ENCODE assay signal across 9 cellular contexts in the genomic region with DNA sequence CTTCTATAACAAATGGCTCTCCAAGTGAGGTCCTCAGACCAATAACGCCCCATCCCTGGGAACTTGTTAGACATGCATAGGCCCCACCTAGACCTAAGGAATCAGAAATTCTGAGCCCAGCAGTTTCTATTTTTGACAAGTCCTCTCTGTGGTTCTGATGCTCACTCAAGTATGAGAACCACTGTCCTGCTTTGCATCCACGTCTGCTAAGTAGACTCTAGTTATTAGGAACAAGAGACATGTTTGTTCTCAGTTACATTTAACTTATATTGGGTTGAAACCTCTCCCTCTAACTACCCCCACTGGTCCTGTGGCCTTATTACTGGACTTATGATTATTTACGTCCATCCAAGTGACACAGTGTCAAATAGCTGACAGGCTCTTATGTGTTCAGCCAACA.
DNase-seq lines count a peak whose midpoint lies in the region; ATAC-seq lines count a peak whose summit lies in the region.
"Had no signal": no experiment of that assay in that cellular context is flagged by ENCODE, and none has a peak within 500 bp of the region (broad histone marks: within the 10 kb centered on the region; RNA-seq: fewer than 3 reads in every experiment).

No MANE protein-coding gene starts in this region.

- WGBS in neuronal stem cell (ENCODE audit: extremely low coverage in 2 of 2, insufficient read length in 2 of 2, insufficient replicate concordance in 1 of 2), 2 donors, result no CpG with 5 or more reads among the region's 3 CpGs

- H3K4me3 Mint-ChIP-seq in activated CD8-positive, alpha-beta T cell treated with anti-CD3 and anti-CD28 coated beads, Interleukin-2, amount 10 ng/mL, durations not matched to agents 7 days and 5 days, result no peak overlapping the region

- H2BK5ac ChIP-seq in neuronal stem cell (ENCODE audit: low read length), result no peak overlapping the region

- no peak overlapping the region for H2BK120ac ChIP-seq in neuronal stem cell (ENCODE audit: low read depth, low read length)

- H3K27me3 Mint-ChIP-seq in activated CD8-positive, alpha-beta T cell treated with anti-CD3 and anti-CD28 coated beads, Interleukin-2, amount 10 ng/mL, durations not matched to agents 7 days and 5 days (ENCODE audit: low read depth), result peaks cover 3% of the 10 kb centered on the region

- no peak overlapping the region for H2AK5ac ChIP-seq in neuronal stem cell (ENCODE audit: low read depth, low read length)

- H3K4me2 ChIP-seq in neuronal stem cell (ENCODE audit: insufficient read depth, low read length, poor library complexity, severe bottlenecking), result no peak overlapping the region

- H3K4me3 ChIP-seq in neuronal stem cell (ENCODE audit: low read length in 2 of 2), result no peak overlapping the region

- no peaks in the 10 kb centered on the region for H3K27me3 ChIP-seq in neuronal stem cell (ENCODE audit: control insufficient read depth in 3 of 3, insufficient read depth in 3 of 3, low read depth in 1 of 3, low read length in 3 of 3)

- H2BK15ac ChIP-seq in neuronal stem cell (ENCODE audit: low read length), result no peak overlapping the region

- no peak for DNase-seq in KBM-7
- no peak for DNase-seq in activated CD8-positive, alpha-beta T cell treated with anti-CD3 and anti-CD28 coated beads, Interleukin-2, amount 10 ng/mL, durations not matched to agents 7 days and 5 days
- no peak for DNase-seq in middle frontal gyrus (ENCODE audit: extremely low spot score, low spot score)
- DNase-seq in neuronal stem cell (ENCODE audit: low spot score), result no peak
- DNase-seq: NCI-H2029 treated with DMSO at 0.1 percent for 48 hours, retina had no signal

- no peaks in the 10 kb centered on the region for H3K4me1 ChIP-seq in neuronal stem cell (ENCODE audit: control insufficient read depth in 2 of 2, insufficient read depth in 1 of 2, low read depth in 1 of 2, low read length in 2 of 2)

- no peaks in the 10 kb centered on the region for H3K9me3 Mint-ChIP-seq in activated CD8-positive, alpha-beta T cell treated with anti-CD3 and anti-CD28 coated beads, Interleukin-2, amount 10 ng/mL, durations not matched to agents 7 days and 5 days (ENCODE audit: insufficient read depth)

- no peak overlapping the region for H4K91ac ChIP-seq in neuronal stem cell (ENCODE audit: low read depth, low read length, poor library complexity)

- H3K36me3 Mint-ChIP-seq in activated CD8-positive, alpha-beta T cell treated with anti-CD3 and anti-CD28 coated beads, Interleukin-2, amount 10 ng/mL, durations not matched to agents 7 days and 5 days (ENCODE audit: low read depth), result no peaks in the 10 kb centered on the region

- H3K36me3 ChIP-seq in neuronal stem cell (replicated peaks in 1 of 2; ENCODE audit: control insufficient read depth in 2 of 2, insufficient read depth in 2 of 2, low read length in 2 of 2), result no peaks in the 10 kb centered on the region

- no peak overlapping the region for H3K27ac ChIP-seq in neuronal stem cell (replicated peaks; ENCODE audit: low read length)

- no peak overlapping the region for H3K9ac ChIP-seq in neuronal stem cell (ENCODE audit: low read depth, low read length, poor library complexity)

- H2BK12ac ChIP-seq in neuronal stem cell (ENCODE audit: low read length), result no peak overlapping the region

- H3K27ac Mint-ChIP-seq in activated CD8-positive, alpha-beta T cell treated with anti-CD3 and anti-CD28 coated beads, Interleukin-2, amount 10 ng/mL, durations not matched to agents 7 days and 5 days, result no peak overlapping the region

- H4K8ac ChIP-seq in neuronal stem cell (ENCODE audit: low read depth, low read length), result no peak overlapping the region

- peak; percentile 77 for ATAC-seq in GM19023 (IDR thresholded peaks at IDR 0.05; ENCODE audit: unreplicated experiment)
- ATAC-seq in GM21717 (IDR thresholded peaks at IDR 0.05; ENCODE audit: unreplicated experiment), result peak; percentile 73
- peak; percentile 89 for ATAC-seq in HG03135 (IDR thresholded peaks at IDR 0.05; ENCODE audit: unreplicated experiment)
- ATAC-seq in activated CD8-positive, alpha-beta T cell treated with anti-CD3 and anti-CD28 coated beads, Interleukin-2, amount 10 ng/mL, durations not matched to agents 7 days and 5 days, result no peak

- POLR2A ChIA-PET in activated CD8-positive, alpha-beta T cell treated with anti-CD3 and anti-CD28 coated beads, Interleukin-2, amount 10 ng/mL, durations not matched to agents 7 days and 5 days (lab: Charles Lee), result no interaction called here

- H3K4me1 Mint-ChIP-seq in activated CD8-positive, alpha-beta T cell treated with anti-CD3 and anti-CD28 coated beads, Interleukin-2, amount 10 ng/mL, durations not matched to agents 7 days and 5 days (ENCODE audit: low read depth), result no peaks in the 10 kb centered on the region

- no peak overlapping the region for H3K18ac ChIP-seq in neuronal stem cell (ENCODE audit: low read length)

- CTCF ChIA-PET in activated CD8-positive, alpha-beta T cell treated with anti-CD3 and anti-CD28 coated beads, Interleukin-2, amount 10 ng/mL, durations not matched to agents 7 days and 5 days (lab: Charles Lee), result no interaction called here

- no peak overlapping the region for H2AFZ ChIP-seq in neuronal stem cell (ENCODE audit: low read length)

- in situ Hi-C loops in KBM-7 (cut with MboI; ENCODE audit: low pct_unique_long_range_greater_than_20kb, low sequenced_read_pairs), result no loop called here

- H3K9me3 ChIP-seq in neuronal stem cell (replicated peaks in 1 of 2; ENCODE audit: control insufficient read depth in 2 of 2, insufficient read depth in 1 of 2, low read depth in 1 of 2, low read length in 2 of 2), result no peaks in the 10 kb centered on the region

- no peak overlapping the region for H3K23ac ChIP-seq in neuronal stem cell (ENCODE audit: low read depth, low read length, poor library complexity)

- no peak overlapping the region for H3K4ac ChIP-seq in neuronal stem cell (ENCODE audit: low read length)

- no peak overlapping the region for H3K14ac ChIP-seq in neuronal stem cell (ENCODE audit: low read length)

- H3K79me1 ChIP-seq in neuronal stem cell (ENCODE audit: low read depth, low read length), result no peaks in the 10 kb centered on the region
